9 cellular contexts compared by ENCODE assay signal in genomic region chr20:31710423-31711250, GRCh38. TPM values are rescaled to one million over a fixed set of nuclear protein-coding genes. Genes with fewer than 3 reads are reported as not detected.
DNase-seq lines count a peak whose midpoint lies in the region; ATAC-seq and TF ChIP-seq lines count a peak whose summit lies in the region.
"Had no signal": no experiment of that assay in that cellular context is flagged by ENCODE, and none has a peak within 500 bp of the region (broad histone marks: within the 10 kb centered on the region; RNA-seq: fewer than 3 reads in every experiment).

No MANE protein-coding gene starts in this region.

- H3K27ac Mint-ChIP-seq in activated T-cell treated with anti-CD3 and anti-CD28 coated beads, Interleukin-2, amount 50 U/mL, for 24 hours, result peak overlapping the region; percentile 92
- H3K27ac Mint-ChIP-seq in activated T-helper 17 cell treated with anti-CD3 and anti-CD28 coated beads, Interleukin-2, amount 50 U/mL, for 72 hours, result peak overlapping the region; percentile 87

- H3K4me3 Mint-ChIP-seq in activated T-cell treated with anti-CD3 and anti-CD28 coated beads, Interleukin-2, amount 50 U/mL, for 24 hours, result no peak overlapping the region
- peak overlapping the region; percentile 95 for H3K4me3 Mint-ChIP-seq in activated T-helper 17 cell treated with anti-CD3 and anti-CD28 coated beads, Interleukin-2, amount 50 U/mL, for 72 hours

- H3K4me1 Mint-ChIP-seq in activated T-cell treated with anti-CD3 and anti-CD28 coated beads, Interleukin-2, amount 50 U/mL, for 24 hours (ENCODE audit: low read depth), result peaks cover 93% of the 10 kb centered on the region
- peaks cover 71% of the 10 kb centered on the region for H3K4me1 Mint-ChIP-seq in activated T-helper 17 cell treated with anti-CD3 and anti-CD28 coated beads, Interleukin-2, amount 50 U/mL, for 72 hours

- ATAC-seq in activated T-helper 17 cell treated with anti-CD3 and anti-CD28 coated beads, Interleukin-2, amount 50 U/mL, for 72 hours (replicated peaks), result no peak
- no peak for ATAC-seq in HG02763 (IDR thresholded peaks at IDR 0.05; ENCODE audit: unreplicated experiment)

- TF ChIP-seq POLR2A in transverse colon (IDR thresholded peaks at IDR 0.05), result no peak

- in situ Hi-C loops in transverse colon (cut with MboI; ENCODE audit: low pct_ligation_motif_present in 1 of 4, low pct_unique_long_range_greater_than_20kb in 1 of 4, low sequenced_read_pairs in 3 of 4), result no loop called here

- peaks cover 60 to 71% (median 65%) of the 10 kb centered on the region in 4 donors for H3K4me1 ChIP-seq in transverse colon

- TF ChIP-seq CTCF in transverse colon (IDR thresholded peaks at IDR 0.05), result no peak

- 64 to 92% methylated on average over 2 to 5 of the region's 5 CpGs for WGBS in transverse colon (ENCODE audit: low coverage in 1 of 2), 2 donors

- H3K27me3 ChIP-seq in layer of hippocampus (ENCODE audit: control insufficient read depth, insufficient read depth, low read length) (no peaks in the 10 kb centered on the region), transverse colon (no peaks in the 10 kb centered on the region)

- no peak for DNase-seq in activated T-cell treated with anti-CD3 and anti-CD28 coated beads, Interleukin-2, amount 50 U/mL, for 24 hours
- DNase-seq in activated T-cell treated with anti-CD3 and anti-CD28 coated beads for 4 hours (no peak), transverse colon (no peak), HuH-7 (ENCODE audit: low spot score) (no peak), GF-D8 (lab: John Stamatoyannopoulos, UW) (no peak)

- peaks cover 0 to 8% (median 3%) of the 10 kb centered on the region in 4 donors for H3K36me3 ChIP-seq in transverse colon

- H3K4me3 ChIP-seq in transverse colon, result no peak overlapping the region

- intact Hi-C loops in transverse colon (cut with DNase I; ENCODE audit: low total_unique reads), result no loop called here

- H3K27ac ChIP-seq in layer of hippocampus (ENCODE audit: low read depth, low read length), result peak overlapping the region; percentile 97
- H3K27ac ChIP-seq in transverse colon, result peak overlapping the region; percentile 83 to 98 (median 86)
- H3K27ac ChIP-seq: C4-2B had no signal

- H3K9me3 Mint-ChIP-seq in activated T-cell treated with anti-CD3 and anti-CD28 coated beads, Interleukin-2, amount 50 U/mL, for 24 hours, result no peaks in the 10 kb centered on the region
- no peaks in the 10 kb centered on the region for H3K9me3 Mint-ChIP-seq in activated T-helper 17 cell treated with anti-CD3 and anti-CD28 coated beads, Interleukin-2, amount 50 U/mL, for 72 hours

- H3K27me3 Mint-ChIP-seq in activated T-cell treated with anti-CD3 and anti-CD28 coated beads, Interleukin-2, amount 50 U/mL, for 24 hours, result no peaks in the 10 kb centered on the region
- H3K27me3 Mint-ChIP-seq in activated T-helper 17 cell treated with anti-CD3 and anti-CD28 coated beads, Interleukin-2, amount 50 U/mL, for 72 hours, result no peaks in the 10 kb centered on the region

- no peaks in the 10 kb centered on the region for H3K9me3 ChIP-seq in transverse colon

- TF ChIP-seq EP300 in transverse colon (IDR thresholded peaks at IDR 0.05; ENCODE audit: low read depth), result no peak

- peaks cover 100% of the 10 kb centered on the region for H3K36me3 Mint-ChIP-seq in activated T-cell treated with anti-CD3 and anti-CD28 coated beads, Interleukin-2, amount 50 U/mL, for 24 hours (ENCODE audit: low read depth)
- H3K36me3 Mint-ChIP-seq in activated T-helper 17 cell treated with anti-CD3 and anti-CD28 coated beads, Interleukin-2, amount 50 U/mL, for 72 hours (ENCODE audit: low read depth), result peaks cover 100% of the 10 kb centered on the region

RNA-seq across cellular contexts. Expression of gene BCL2L1, which starts 12.0 kb away (rescaled TPM):
- total RNA-seq in activated T-helper 17 cell treated with anti-CD3 and anti-CD28 coated beads, Interleukin-2, amount 50 U/mL, for 72 hours, result 100 to 1,000 TPM in 1 of 2 donors, 10 to 100 TPM in 1; 86.7 to 134 TPM
- 100 to 1,000 TPM in 3 of 4 donors, 10 to 100 TPM in 1; 98.6 to 151 (median 107) TPM for total RNA-seq in transverse colon

RNA-seq across cellular contexts. Expression of gene TPX2, which starts 28.5 kb away (rescaled TPM):
- total RNA-seq in activated T-helper 17 cell treated with anti-CD3 and anti-CD28 coated beads, Interleukin-2, amount 50 U/mL, for 72 hours, result 100 to 1,000 TPM; 122 to 142 TPM
- 10 to 100 TPM in 2 of 4 donors, 1 to 10 TPM in 2; 3.2 to 15.7 (median 7.8) TPM for total RNA-seq in transverse colon

Comparison
In these comparisons a context has a peak if more than half of its experiments do, and no peak if none do; other contexts are left out.
1. RNA of gene TPX2, which starts 28.5 kb away (total RNA-seq): 122 to 142 TPM in activated T-helper 17 cell treated with anti-CD3 and anti-CD28 coated beads, Interleukin-2, amount 50 U/mL, for 72 hours; 3.2 to 15.7 TPM in transverse colon; every median in the first group is over 4 times any median in the second.